ENCODE assay signal across 14 cellular contexts in genomic region chr2:12155308-12156061, GRCh38.
A peak's percentile ranks its signal among the peaks of the same experiment; 100 is the strongest.
DNase-seq lines count a peak whose midpoint lies in the region; ATAC-seq and TF ChIP-seq lines count a peak whose summit lies in the region.
"Had no signal": no experiment of that assay in that cellular context is flagged by ENCODE, and none has a peak within 500 bp of the region (broad histone marks: within the 10 kb centered on the region; RNA-seq: fewer than 3 reads in every experiment).

No MANE protein-coding gene starts in this region.

- no peak for TF ChIP-seq EP300 in ovary (IDR thresholded peaks at IDR 0.05)

- peak overlapping the region; percentile 66 for H3K27ac ChIP-seq in PC-3 (ENCODE audit: low read length)
- H3K27ac ChIP-seq in epithelial cell of prostate = peak overlapping the region; percentile 58
- H3K27ac ChIP-seq in ovary = no peak overlapping the region

- H3K4me3 ChIP-seq in PC-3 (ENCODE audit: low read length) (no peak overlapping the region), ovary (no peak overlapping the region)

- no peaks in the 10 kb centered on the region for H3K9me3 Mint-ChIP-seq in T-helper 2 cell treated with Interferon-gamma antibody and Interleukin-4, amounts not matched to agents 5 μg/mL and 100 μg/mL, for 36 hours

- H3K27me3 Mint-ChIP-seq in T-helper 2 cell treated with Interferon-gamma antibody and Interleukin-4, amounts not matched to agents 5 μg/mL and 100 μg/mL, for 36 hours (ENCODE audit: low read depth) = peaks cover 14% of the 10 kb centered on the region
- H3K27me3 Mint-ChIP-seq: stimulated activated naive CD8-positive, alpha-beta T cell treated with anti-CD3 and anti-CD28 coated beads, Interleukin-15, Interleukin-2, amounts not matched to agents 100 ng/mL and 50 ng/mL, for 24 hours; T-helper 17 cell had no signal

- H3K9me2 ChIP-seq in PC-3 (replicated peaks; ENCODE audit: low read length) = no peaks in the 10 kb centered on the region

- H3K4me2 ChIP-seq in PC-3 (ENCODE audit: low read length) = peak overlapping the region; percentile 23

- no peaks in the 10 kb centered on the region for H3K27me3 ChIP-seq in PC-3 (ENCODE audit: low read length)
- H3K27me3 ChIP-seq in ovary = no peaks in the 10 kb centered on the region

- CTCF ChIA-PET in PC-3 (lab: Charles Lee) = interaction anchor here (0.6 to 0.7 kb wide), 3 partner anchors 61 to 221 kb away, joined by 3 to 4 read pairs (median 3); no protein-coding TSS in a partner anchor

- H3K9me3 ChIP-seq in PC-3 (ENCODE audit: low read length) (no peaks in the 10 kb centered on the region), ovary (no peaks in the 10 kb centered on the region)

- BruUV-seq in PC-3 (replicated peaks; lab: Mats Ljungman, UMichigan) = no TSS peak

- ATAC-seq in PC-3 (peak; percentile 99), GM18861 (IDR thresholded peaks at IDR 0.05; ENCODE audit: unreplicated experiment) (no peak)
- ATAC-seq: T-helper 17 cell had no signal

- WGBS in ovary, 3 donors = 52 to 62% (median 60%) methylated on average over 6 of the region's 6 CpGs

- POLR2A ChIA-PET in PC-3 (lab: Charles Lee; ENCODE audit: unreplicated experiment) = interaction anchor here (0.5 kb wide), 1 partner anchor 326 kb away, joined by 3 read pairs; no protein-coding TSS in a partner anchor

- H2AFZ ChIP-seq in PC-3 (ENCODE audit: low read length) = no peak overlapping the region

- TF ChIP-seq POLR2A in ovary (IDR thresholded peaks at IDR 0.05) = no peak

- TF ChIP-seq CTCF in PC-3 (conservative IDR thresholded peaks at IDR 0.05; ENCODE audit: low read depth, low read length) (no peak), ovary (IDR thresholded peaks at IDR 0.05) (no peak)

- H3K36me3 Mint-ChIP-seq in T-helper 2 cell treated with Interferon-gamma antibody and Interleukin-4, amounts not matched to agents 5 μg/mL and 100 μg/mL, for 36 hours (ENCODE audit: low read depth) = no peaks in the 10 kb centered on the region

- DNase-seq in Daoy (ENCODE audit: low read depth) (peak; percentile 84), PC-3 (peak; percentile 97), epithelial cell of prostate (ENCODE audit: low read depth, low spot score) (no peak), myocyte (ENCODE audit: low read depth) (peak; percentile 83), RKO (ENCODE audit: low spot score) (no peak), ovary (no peak)
- no peak for DNase-seq in T-helper 2 cell treated with Interferon-gamma antibody and Interleukin-4, amounts not matched to agents 5 μg/mL and 100 μg/mL, for 36 hours (ENCODE audit: low spot score)
- DNase-seq: activated effector memory CD4-positive, alpha-beta T cell treated with anti-CD3 and anti-CD28 coated beads, Interleukin-2, amount 50 U/mL, for 16 hours; head of caudate nucleus; NCI-H187; retina; T-helper 17 cell had no signal

- peaks cover 20% of the 10 kb centered on the region for H3K4me1 ChIP-seq in PC-3 (ENCODE audit: insufficient read depth, low read length)
- H3K4me1 ChIP-seq in ovary (ENCODE audit: insufficient read depth) = no peaks in the 10 kb centered on the region

- H4K20me1 ChIP-seq in PC-3 (ENCODE audit: low read length) = no peaks in the 10 kb centered on the region

- no peak overlapping the region for H3K4me3 Mint-ChIP-seq in T-helper 2 cell treated with Interferon-gamma antibody and Interleukin-4, amounts not matched to agents 5 μg/mL and 100 μg/mL, for 36 hours
- H3K4me3 Mint-ChIP-seq: stimulated activated naive CD8-positive, alpha-beta T cell treated with anti-CD3 and anti-CD28 coated beads, Interleukin-15, Interleukin-2, amounts not matched to agents 100 ng/mL and 50 ng/mL, for 24 hours; T-helper 17 cell had no signal

- H3K27ac Mint-ChIP-seq in T-helper 2 cell treated with Interferon-gamma antibody and Interleukin-4, amounts not matched to agents 5 μg/mL and 100 μg/mL, for 36 hours = no peak overlapping the region
- H3K27ac Mint-ChIP-seq: stimulated activated naive CD8-positive, alpha-beta T cell treated with anti-CD3 and anti-CD28 coated beads, Interleukin-15, Interleukin-2, amounts not matched to agents 100 ng/mL and 50 ng/mL, for 24 hours; T-helper 17 cell had no signal

- H3K4me1 Mint-ChIP-seq in T-helper 2 cell treated with Interferon-gamma antibody and Interleukin-4, amounts not matched to agents 5 μg/mL and 100 μg/mL, for 36 hours (ENCODE audit: low read depth) = no peaks in the 10 kb centered on the region

- no peak overlapping the region for H3K9ac ChIP-seq in PC-3 (ENCODE audit: low read length)

- no peaks in the 10 kb centered on the region for H3K79me2 ChIP-seq in PC-3 (ENCODE audit: low read length)

- no peaks in the 10 kb centered on the region for H3F3A ChIP-seq in PC-3 (ENCODE audit: low read length, unreplicated experiment)

- intact Hi-C loops in PC-3 (cut with micrococcal nuclease) (loop anchor here (1.0 to 2.0 kb wide), 6 partner anchors 105 to 559 kb away; no protein-coding TSS in a partner anchor), ovary (cut with DNase I) (no loop called here)

- H3K36me3 ChIP-seq in PC-3 (ENCODE audit: low read depth, low read length) (no peaks in the 10 kb centered on the region), ovary (no peaks in the 10 kb centered on the region)

Comparison
In these comparisons a context has a peak if more than half of its experiments do, and no peak if none do; other contexts are left out.
1. DNase-seq: peak in Daoy (single experiment), PC-3 (single experiment) and myocyte (single experiment); none in epithelial cell of prostate (single experiment), T-helper 2 cell treated with Interferon-gamma antibody and Interleukin-4, amounts not matched to agents 5 μg/mL and 100 μg/mL, for 36 hours (single experiment), RKO (single experiment) and ovary (0 of 5).
2. H3K27ac ChIP-seq: peak in PC-3 (single experiment) and epithelial cell of prostate (single experiment); none in ovary (0 of 2).